1 cellular context compared by ENCODE assay signal in genomic region chrX:13473666-13474516, GRCh38.
TF ChIP-seq lines count a peak whose summit lies in the region.

No MANE protein-coding gene starts in this region.

TF ChIP-seq in GM12878, 131 proteins besides CTCF, POLR2A, EP300 and RAD21 (continued from another document and continues in another):
- TF ChIP-seq BRCA1 (IDR thresholded peaks at IDR 0.05; ENCODE audit: low read depth, low read length) (no peak), PKNOX1 (IDR thresholded peaks at IDR 0.05) (no peak), RELA (IDR thresholded peaks at IDR 0.05; ENCODE audit: borderline replicate concordance, partially characterized antibody) (no peak), NR2C1 (IDR thresholded peaks at IDR 0.05) (no peak), ZBTB33 (IDR thresholded peaks at IDR 0.05) (no peak), RELB (IDR thresholded peaks at IDR 0.05; ENCODE audit: low read depth) (0 out of 2 replicates have a peak, but pooled peaks have one; percentile 56), ZNF217 (IDR thresholded peaks at IDR 0.05) (no peak), NR2C2 (IDR thresholded peaks at IDR 0.05; ENCODE audit: borderline replicate concordance, control insufficient read depth, insufficient read length, low read depth) (no peak), MAX (IDR thresholded peaks at IDR 0.05; ENCODE audit: low read depth, low read length) (no peak), BCLAF1 (IDR thresholded peaks at IDR 0.05) (no peak), CUX1 (IDR thresholded peaks at IDR 0.05; ENCODE audit: insufficient replicate concordance, low read depth, low read length) (peak; percentile 44), IKZF1 (conservative IDR thresholded peaks at IDR 0.05) (peak; percentile 82), TCF3 (IDR thresholded peaks at IDR 0.05; ENCODE audit: borderline replicate concordance, insufficient read depth, low read depth, low read length) (0 out of 2 replicates have a peak, but pooled peaks have one; percentile 26), CEBPZ (IDR thresholded peaks at IDR 0.05; ENCODE audit: low read depth, low read length) (no peak), TCF12 (IDR thresholded peaks at IDR 0.05; ENCODE audit: low read depth, low read length) (peak; percentile 81), ZBED1 (IDR thresholded peaks at IDR 0.05; ENCODE audit: borderline replicate concordance) (no peak), POLR2AphosphoS2 (IDR thresholded peaks at IDR 0.05; ENCODE audit: low read depth, low read length) (no peak), HDAC2 (IDR thresholded peaks at IDR 0.05) (no peak), GABPA (IDR thresholded peaks at IDR 0.05; ENCODE audit: low read depth) (no peak), CBFB (IDR thresholded peaks at IDR 0.05; ENCODE audit: low read depth) (no peak), NFXL1 (IDR thresholded peaks at IDR 0.05; ENCODE audit: borderline replicate concordance) (no peak), BACH1 (IDR thresholded peaks at IDR 0.05; ENCODE audit: borderline replicate concordance) (no peak), RFX5 (IDR thresholded peaks at IDR 0.05; ENCODE audit: low read depth, low read length) (no peak), E2F4 (IDR thresholded peaks at IDR 0.05; ENCODE audit: low read depth, low read length) (no peak), SPI1 (IDR thresholded peaks at IDR 0.05; ENCODE audit: borderline replicate concordance, insufficient read depth, low read depth, low read length) (peak; percentile 60; the same call in 1 of the 2 replicates), IRF3 (IDR thresholded peaks at IDR 0.05) (no peak), RBBP5 (conservative IDR thresholded peaks at IDR 0.05) (no peak), SRF (IDR thresholded peaks at IDR 0.05; ENCODE audit: low read depth in 2 of 2, low read length in 2 of 2) (no peak), SMAD5 (IDR thresholded peaks at IDR 0.05; ENCODE audit: low read depth) (no peak), KDM1A (IDR thresholded peaks at IDR 0.05; ENCODE audit: borderline replicate concordance) (no peak), WRNIP1 (IDR thresholded peaks at IDR 0.05; ENCODE audit: borderline replicate concordance, low read depth, low read length) (no peak), CHD1 (IDR thresholded peaks at IDR 0.05; ENCODE audit: low read depth, low read length) (no peak), ZNF24 (IDR thresholded peaks at IDR 0.05) (no peak), EGR1 (IDR thresholded peaks at IDR 0.05; ENCODE audit: borderline replicate concordance in 1 of 2, low read depth in 2 of 2, low read length in 2 of 2) (peak in 1 of 2 experiments; percentile 80; a peak in 2 of 3 replicates), CHD4 (IDR thresholded peaks at IDR 0.05) (no peak), HCFC1 (IDR thresholded peaks at IDR 0.05; ENCODE audit: low read length) (no peak), SMARCA5 (IDR thresholded peaks at IDR 0.05) (no peak), ELK1 (IDR thresholded peaks at IDR 0.05; ENCODE audit: low read depth, low read length) (no peak)
